ENCODE assay signal across 1 cellular context in the genomic region with DNA sequence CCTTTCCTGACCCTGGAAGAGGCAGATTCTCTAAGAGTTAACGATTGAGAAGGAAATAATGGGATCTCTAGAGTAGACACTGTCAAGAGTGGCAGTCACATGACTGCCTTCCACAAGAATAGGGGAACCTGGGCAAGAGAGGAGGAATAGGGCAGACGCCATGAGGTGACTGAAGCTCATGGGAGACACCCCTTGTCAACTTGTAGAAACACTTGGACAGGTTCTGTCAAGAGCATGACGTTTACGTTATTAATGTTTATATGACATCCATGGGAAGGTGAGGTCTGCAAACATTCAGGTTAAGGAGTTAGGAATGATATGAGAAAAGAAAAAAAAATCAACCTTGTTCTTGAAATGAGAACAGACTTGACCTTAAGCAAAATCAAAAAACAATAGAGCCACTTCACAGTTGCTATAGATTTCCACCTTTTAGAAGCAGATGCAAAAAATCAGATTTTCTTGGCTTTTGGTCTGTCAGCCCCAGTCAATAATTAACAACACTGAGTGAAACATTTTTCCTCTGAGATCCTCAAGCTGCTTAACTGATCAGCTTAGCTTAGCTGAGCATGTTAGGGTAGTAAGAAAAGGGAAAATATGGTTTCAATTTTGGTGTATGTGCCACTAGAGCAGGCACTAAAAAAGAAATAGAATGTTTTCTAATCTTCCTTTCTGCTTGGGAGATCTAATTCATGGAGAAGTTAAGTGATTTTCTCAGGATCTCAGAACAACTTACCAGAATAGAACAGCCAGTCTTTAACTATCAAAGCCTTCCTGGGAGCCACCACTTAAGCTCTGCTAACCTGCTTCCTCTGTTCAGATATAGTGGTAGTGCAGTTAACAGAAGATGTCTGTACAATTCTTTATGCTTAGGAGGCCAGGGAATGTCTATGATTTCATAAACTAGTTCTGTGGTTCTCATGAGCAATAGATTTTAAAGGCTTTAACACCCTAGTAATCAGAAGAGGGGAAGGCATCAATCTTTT.
TF ChIP-seq lines count a peak whose summit lies in the region.

No MANE protein-coding gene starts in this region.

TF ChIP-seq in SK-N-SH, 30 proteins besides CTCF, POLR2A, EP300 and RAD21 (continued from another document):
- TF ChIP-seq, protein P1, sequence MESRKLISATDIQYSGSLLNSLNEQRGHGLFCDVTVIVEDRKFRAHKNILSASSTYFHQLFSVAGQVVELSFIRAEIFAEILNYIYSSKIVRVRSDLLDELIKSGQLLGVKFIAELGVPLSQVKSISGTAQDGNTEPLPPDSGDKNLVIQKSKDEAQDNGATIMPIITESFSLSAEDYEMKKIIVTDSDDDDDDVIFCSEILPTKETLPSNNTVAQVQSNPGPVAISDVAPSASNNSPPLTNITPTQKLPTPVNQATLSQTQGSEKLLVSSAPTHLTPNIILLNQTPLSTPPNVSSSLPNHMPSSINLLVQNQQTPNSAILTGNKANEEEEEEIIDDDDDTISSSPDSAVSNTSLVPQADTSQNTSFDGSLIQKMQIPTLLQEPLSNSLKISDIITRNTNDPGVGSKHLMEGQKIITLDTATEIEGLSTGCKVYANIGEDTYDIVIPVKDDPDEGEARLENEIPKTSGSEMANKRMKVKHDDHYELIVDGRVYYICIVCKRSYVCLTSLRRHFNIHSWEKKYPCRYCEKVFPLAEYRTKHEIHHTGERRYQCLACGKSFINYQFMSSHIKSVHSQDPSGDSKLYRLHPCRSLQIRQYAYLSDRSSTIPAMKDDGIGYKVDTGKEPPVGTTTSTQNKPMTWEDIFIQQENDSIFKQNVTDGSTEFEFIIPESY (IDR thresholded peaks at IDR 0.05; ENCODE audit: borderline replicate concordance, low read depth), result no peak
- TF ChIP-seq, protein P2, sequence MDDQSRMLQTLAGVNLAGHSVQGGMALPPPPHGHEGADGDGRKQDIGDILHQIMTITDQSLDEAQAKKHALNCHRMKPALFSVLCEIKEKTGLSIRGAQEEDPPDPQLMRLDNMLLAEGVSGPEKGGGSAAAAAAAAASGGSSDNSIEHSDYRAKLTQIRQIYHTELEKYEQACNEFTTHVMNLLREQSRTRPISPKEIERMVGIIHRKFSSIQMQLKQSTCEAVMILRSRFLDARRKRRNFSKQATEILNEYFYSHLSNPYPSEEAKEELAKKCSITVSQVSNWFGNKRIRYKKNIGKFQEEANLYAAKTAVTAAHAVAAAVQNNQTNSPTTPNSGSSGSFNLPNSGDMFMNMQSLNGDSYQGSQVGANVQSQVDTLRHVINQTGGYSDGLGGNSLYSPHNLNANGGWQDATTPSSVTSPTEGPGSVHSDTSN (IDR thresholded peaks at IDR 0.05), result no peak
- TF ChIP-seq YY1 (IDR thresholded peaks at IDR 0.05; ENCODE audit: low read depth) (no peak), NRF1 (IDR thresholded peaks at IDR 0.05; ENCODE audit: low read depth, low read length) (no peak), NFIC (IDR thresholded peaks at IDR 0.05; ENCODE audit: borderline replicate concordance) (no peak), TCF12 (IDR thresholded peaks at IDR 0.05) (no peak)
